Comparison of ENCODE assay signal across 9 cellular contexts in the genomic region with DNA sequence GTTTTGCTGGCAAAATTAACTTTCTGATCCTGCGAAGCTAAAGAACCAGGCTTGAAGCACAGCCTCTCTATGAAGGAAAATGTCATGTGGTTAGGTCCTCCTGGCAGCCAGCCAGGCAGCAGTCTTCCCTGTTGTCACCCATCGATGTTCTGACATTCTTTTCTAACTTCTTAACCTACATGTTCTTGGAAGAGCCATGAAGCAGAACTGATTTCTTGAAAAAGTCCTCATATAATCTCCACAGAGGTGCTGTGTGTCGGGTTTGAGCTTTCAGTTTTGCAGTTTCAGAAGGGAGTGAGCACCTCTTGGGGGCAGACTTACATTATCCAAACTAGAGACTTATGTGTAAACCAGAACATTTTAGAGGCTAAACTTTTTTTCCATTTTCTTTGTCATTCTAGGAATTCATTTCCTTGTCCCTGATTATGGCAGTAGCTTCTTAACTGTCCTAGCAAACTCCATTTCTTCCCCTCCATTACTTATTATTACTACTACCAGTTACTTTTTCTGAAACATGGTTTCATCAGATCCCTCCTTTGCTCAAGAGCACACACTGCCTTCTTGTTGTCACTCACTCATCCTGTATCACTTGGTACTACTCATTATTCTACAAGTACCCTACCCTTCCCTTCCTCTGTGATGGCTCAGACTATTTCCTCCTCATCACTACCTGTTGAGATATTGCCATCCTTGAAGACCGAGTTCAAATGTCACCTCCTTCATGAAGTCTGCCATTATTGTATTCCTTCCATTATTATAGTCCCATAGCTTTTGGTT. TPM values are rescaled to one million over a fixed set of nuclear protein-coding genes. Genes with fewer than 3 reads are reported as not detected.
DNase-seq lines count a peak whose midpoint lies in the region; ATAC-seq, FAIRE-seq and TF ChIP-seq lines count a peak whose summit lies in the region.
"Had no signal": no experiment of that assay in that cellular context is flagged by ENCODE, and none has a peak within 500 bp of the region (broad histone marks: within the 10 kb centered on the region; RNA-seq: fewer than 3 reads in every experiment).

No MANE protein-coding gene starts in this region.

- WGBS in GM12878 (ENCODE audit: insufficient coverage, insufficient replicate concordance, low lambda C conversion rate, missing lambda C conversion rate): 14% methylated on average over 4 of the region's 4 CpGs

- H2AFZ ChIP-seq in GM12878 (ENCODE audit: control insufficient read depth, low read depth, low read length): peak overlapping the region; percentile 84

- no peak for TF ChIP-seq EP300 in GM12878 (IDR thresholded peaks at IDR 0.05; ENCODE audit: borderline replicate concordance in 1 of 2, control insufficient read depth in 1 of 2, low read depth in 2 of 2, low read length in 2 of 2)

- H3K4me2 ChIP-seq in GM12878 (ENCODE audit: control insufficient read depth, insufficient read depth): peak overlapping the region; percentile 71

- no peak for TF ChIP-seq CTCF in right atrium auricular region (IDR thresholded peaks at IDR 0.05)
- peak in 2 of 3 experiments; percentile 27 to 34; a peak in 4 of 6 replicates for TF ChIP-seq CTCF in GM12878 (IDR thresholded peaks at IDR 0.05 in 2 of 3, conservative IDR thresholded peaks at IDR 0.05 in 1 of 3; ENCODE audit: control insufficient read depth in 2 of 3, extremely low read depth in 1 of 3, insufficient read depth in 1 of 3, low read depth in 3 of 3, low read length in 3 of 3)
- no peak for TF ChIP-seq CTCF in upper lobe of right lung (IDR thresholded peaks at IDR 0.05)

- BruUV-seq in GM12878 (replicated peaks; lab: Mats Ljungman, UMichigan): no TSS peak

- CTCF ChIA-PET in GM12878 (lab: Yijun Ruan, JAX): interaction anchor here (0.6 to 12.8 kb wide), 34 partner anchors 14 to 757 kb away, joined by 3 to 281 read pairs (median 6); partner anchors contain the start of genes AUP1, CCDC142, DOK1 and DQX1

- H3K27ac ChIP-seq in right atrium auricular region (no peak overlapping the region), GM12878 (ENCODE audit: control insufficient read depth, insufficient read depth) (peak overlapping the region; percentile 57), upper lobe of right lung (no peak overlapping the region)

- intact Hi-C loops in Right ventricle myocardium superior (cut with DNase I): loop anchor here (5.0 to 10.0 kb wide), 2 partner anchors 103 to 761 kb away; partner anchors contain the start of genes CCDC142, STAMBP and TTC31
- intact Hi-C loops in GM12878 (cut with micrococcal nuclease; ENCODE audit: unreplicated experiment): loop anchor here (2.0 to 10.0 kb wide), 3 partner anchors 33 to 251 kb away; partner anchors contain the start of gene LOXL3
- intact Hi-C loops in upper lobe of right lung (cut with DNase I): loop anchor here (10.0 kb wide), 1 partner anchor 91 kb away; the partner anchor contains the start of gene LBX2

- H3K9ac ChIP-seq in GM12878 (ENCODE audit: control insufficient read depth, insufficient read depth, low read length): peak overlapping the region; percentile 42

- no peaks in the 10 kb centered on the region for H3K27me3 ChIP-seq in right atrium auricular region
- H3K27me3 ChIP-seq in GM12878 (replicated peaks in 1 of 2; ENCODE audit: control insufficient read depth in 2 of 2, insufficient read depth in 2 of 2, low read length in 1 of 2): no peaks in the 10 kb centered on the region
- no peaks in the 10 kb centered on the region for H3K27me3 ChIP-seq in upper lobe of right lung

- peak; percentile 62 for DNase-seq in Right ventricle myocardium superior
- no peak for DNase-seq in right atrium auricular region (ENCODE audit: low spot score)
- DNase-seq in Kasumi-1 (lab: John Stamatoyannopoulos, UW): peak; percentile 52 to 64
- no peak for DNase-seq in GM12878 (ENCODE audit: low read depth, low spot score)
- DNase-seq in upper lobe of right lung: peak; percentile 66
- DNase-seq in superior temporal gyrus (ENCODE audit: extremely low spot score): no peak
- no peak for DNase-seq in germinal center (ENCODE audit: low spot score)
- DNase-seq: SIG-M5 had no signal

- SMC1A ChIA-PET in GM12878 (lab: Charles Lee; ENCODE audit: uncharacterized antibody, unreplicated experiment): interaction anchor here (0.6 to 11.0 kb wide), 30 partner anchors 8 to 764 kb away, joined by 3 to 371 read pairs (median 4); partner anchors contain the start of genes AUP1, CCDC142, DQX1 and HTRA2

- ATAC-seq in Right ventricle myocardium superior (ENCODE audit: poor library complexity) (no peak), GM12878 (peak; percentile 72), upper lobe of right lung (no peak), HG02981 (IDR thresholded peaks at IDR 0.05; ENCODE audit: unreplicated experiment) (no peak)

- TF ChIP-seq RAD21 in GM12878 (IDR thresholded peaks at IDR 0.05; ENCODE audit: insufficient read depth, low read depth, low read length): peak; percentile 35; the same call in 1 of the 2 replicates

- H3K4me3 ChIP-seq in right atrium auricular region (no peak overlapping the region), GM12878 (peak overlapping the region; percentile 43; the same call in 1 of the 2 replicates), upper lobe of right lung (no peak overlapping the region)

- no peak for TF ChIP-seq POLR2A in GM12878 (IDR thresholded peaks at IDR 0.05; ENCODE audit: low read depth, low read length)

- RAD21 ChIA-PET in GM12878 (lab: Charles Lee; ENCODE audit: unreplicated experiment): interaction anchor here (0.6 to 11.0 kb wide), 21 partner anchors 8 to 757 kb away, joined by 3 to 158 read pairs (median 7); partner anchors contain the start of genes AUP1, CCDC142, DOK1 and DQX1

- no peaks in the 10 kb centered on the region for H3K4me1 ChIP-seq in right atrium auricular region
- peaks cover 29% of the 10 kb centered on the region for H3K4me1 ChIP-seq in GM12878 (ENCODE audit: control insufficient read depth, insufficient read depth, low read length)
- no peaks in the 10 kb centered on the region for H3K4me1 ChIP-seq in upper lobe of right lung

- no peaks in the 10 kb centered on the region for H3K9me3 ChIP-seq in right atrium auricular region
- no peaks in the 10 kb centered on the region for H3K9me3 ChIP-seq in GM12878 (replicated peaks; ENCODE audit: control insufficient read depth, insufficient read depth, low read length)
- H3K9me3 ChIP-seq in upper lobe of right lung: no peaks in the 10 kb centered on the region

- no peaks in the 10 kb centered on the region for H4K20me1 ChIP-seq in GM12878 (ENCODE audit: control insufficient read depth, insufficient read depth)

- peak; percentile 59 for FAIRE-seq in GM12878 (lab: Jason Lieb, UNC)

- POLR2A ChIA-PET in GM12878 (lab: Charles Lee): interaction anchor here (0.6 to 25.0 kb wide), 16 partner anchors 13 to 270 kb away, joined by 3 to 441 read pairs (median 5); partner anchors contain the start of genes AUP1, CCDC142, DOK1 and DQX1

- H3K79me2 ChIP-seq in GM12878 (ENCODE audit: control insufficient read depth, insufficient read depth, low read length): no peaks in the 10 kb centered on the region

- no peaks in the 10 kb centered on the region for H3K36me3 ChIP-seq in right atrium auricular region
- no peaks in the 10 kb centered on the region for H3K36me3 ChIP-seq in GM12878 (ENCODE audit: control insufficient read depth in 2 of 2, insufficient read depth in 2 of 2, low read length in 1 of 2)
- no peaks in the 10 kb centered on the region for H3K36me3 ChIP-seq in upper lobe of right lung

- in situ Hi-C loops in GM12878 (cut with MboI): loop anchor here (10.0 kb wide), 1 partner anchor 101 kb away; the partner anchor contains the start of genes CCDC142 and TTC31

RNA-seq across cellular contexts. Expression of gene DOK1, which starts 31.1 kb away (rescaled TPM):
- total RNA-seq in Right ventricle myocardium superior: 3.8 TPM
- 10 to 100 TPM in 1 of 2 donors, 1 to 10 TPM in 1; 4.9 to 10.3 TPM for total RNA-seq in right atrium auricular region
- total RNA-seq in GM12878 (2013; cell fraction: nucleolus; rRNA removed): 32.8 and 37.1 TPM in 2 replicates
- 90.7 and 104 TPM in 2 replicates for total RNA-seq in GM12878 (2014; rRNA removed)
- total RNA-seq in GM12878 (2014; rRNA removed; fragmentation: Illumina TruSeq; extraction: Trizol): 28.3 and 31.0 TPM in 2 replicates
- total RNA-seq in GM12878 (2021): 82.2 and 91.5 TPM in 2 replicates
- polyA plus RNA-seq in GM12878 (2011; ENCODE audit: low read depth): 17.7 TPM
- polyA plus RNA-seq in GM12878 (2011; rRNA removed): 17.6 and 30.8 TPM in 2 replicates
- 38.2 and 54.7 TPM in 2 replicates for polyA plus RNA-seq in GM12878 (2011; cell fraction: cytosol; rRNA removed)
- polyA plus RNA-seq in GM12878 (2011; cell fraction: nucleus; rRNA removed): 79.5 and 102 TPM in 2 replicates
- polyA plus RNA-seq in GM12878 (2012): 45.5 and 50.5 TPM in 2 replicates
- 13.3 and 40.3 TPM in 2 replicates for polyA plus RNA-seq in GM12878 (2014; fragmentation: Illumina TruSeq; extraction: Trizol)
- 1 to 10 TPM; 1.4 to 6.3 TPM for polyA plus RNA-seq in GM12878 (2014; fragmentation: Nextera tagmentation; extraction: Ambion mirVana)
- 79.1 and 99.6 TPM in 2 replicates for polyA plus RNA-seq in GM12878 (2014; rRNA removed)
- polyA plus RNA-seq in GM12878 (2016; fragmentation: Nextera tagmentation; extraction: Ambion mirVana): 10 to 100 TPM; 81.6 to 89.4 TPM
- polyA minus RNA-seq in GM12878 (2011; rRNA and poly(A)+ RNA removed): 19.7 and 49.8 TPM in 2 replicates
- polyA minus RNA-seq in GM12878 (2011; cell fraction: cytosol; rRNA and poly(A)+ RNA removed): 18.7 and 22.8 TPM in 2 replicates
- polyA minus RNA-seq in GM12878 (2011; cell fraction: nucleus; rRNA and poly(A)+ RNA removed): 38.7 and 57.0 TPM in 2 replicates
- total RNA-seq in upper lobe of right lung: 35.7 TPM

RNA-seq across cellular contexts. Expression of gene LOXL3, which starts 31.9 kb away (rescaled TPM):
- total RNA-seq in Right ventricle myocardium superior (3.6 TPM), right atrium auricular region (1 to 10 TPM; 3.2 to 3.9 TPM), GM12878 (2014; rRNA removed) (19.4 and 22.2 TPM in 2 replicates), GM12878 (2014; rRNA removed; fragmentation: Illumina TruSeq; extraction: Trizol) (11.9 TPM in 2 replicates), GM12878 (2021) (25.1 and 29.0 TPM in 2 replicates), upper lobe of right lung (8.1 TPM)
- 28.1 and 32.7 TPM in 2 replicates for total RNA-seq in GM12878 (2013; cell fraction: nucleolus; rRNA removed)
- polyA plus RNA-seq in GM12878 (2011; ENCODE audit: low read depth): 6.5 TPM
- polyA plus RNA-seq in GM12878 (2011; rRNA removed) (37.6 and 40.9 TPM in 2 replicates), GM12878 (2014; fragmentation: Illumina TruSeq; extraction: Trizol) (16.2 and 16.6 TPM in 2 replicates), GM12878 (2014; fragmentation: Nextera tagmentation; extraction: Ambion mirVana) (1 to 10 TPM; 6.2 to 6.7 TPM), GM12878 (2014; rRNA removed) (32.8 and 33.3 TPM in 2 replicates), GM12878 (2016; fragmentation: Nextera tagmentation; extraction: Ambion mirVana) (10 to 100 TPM; 27.3 to 31.2 TPM)
- 50.1 and 55.1 TPM in 2 replicates for polyA plus RNA-seq in GM12878 (2011; cell fraction: cytosol; rRNA removed)
- polyA plus RNA-seq in GM12878 (2011; cell fraction: nucleus; rRNA removed): 99.3 and 126 TPM in 2 replicates
- polyA plus RNA-seq in GM12878 (2012): 13.4 and 15.8 TPM in 2 replicates
- 35.9 and 53.6 TPM in 2 replicates for polyA minus RNA-seq in GM12878 (2011; rRNA and poly(A)+ RNA removed)
- 12.8 and 14.6 TPM in 2 replicates for polyA minus RNA-seq in GM12878 (2011; cell fraction: cytosol; rRNA and poly(A)+ RNA removed)
- 21.5 and 28.7 TPM in 2 replicates for polyA minus RNA-seq in GM12878 (2011; cell fraction: nucleus; rRNA and poly(A)+ RNA removed)

RNA-seq across cellular contexts. Expression of gene HTRA2, which starts 55.9 kb away (rescaled TPM):
- 28.5 TPM for total RNA-seq in Right ventricle myocardium superior
- total RNA-seq in right atrium auricular region: 10 to 100 TPM; 16.0 to 27.3 TPM
- 41.0 and 54.6 TPM in 2 replicates for total RNA-seq in GM12878 (2013; cell fraction: nucleolus; rRNA removed)
- total RNA-seq in GM12878 (2014; rRNA removed): 73.9 and 77.4 TPM in 2 replicates
- 48.7 and 51.8 TPM in 2 replicates for total RNA-seq in GM12878 (2014; rRNA removed; fragmentation: Illumina TruSeq; extraction: Trizol)
- total RNA-seq in GM12878 (2021): 62.2 and 64.5 TPM in 2 replicates
- 24.0 TPM for polyA plus RNA-seq in GM12878 (2011; ENCODE audit: low read depth)
- polyA plus RNA-seq in GM12878 (2011; rRNA removed): 34.3 and 46.9 TPM in 2 replicates
- polyA plus RNA-seq in GM12878 (2011; cell fraction: cytosol; rRNA removed): 68.5 and 72.9 TPM in 2 replicates
- polyA plus RNA-seq in GM12878 (2011; cell fraction: nucleus; rRNA removed): 110 and 113 TPM in 2 replicates
- 41.1 and 51.2 TPM in 2 replicates for polyA plus RNA-seq in GM12878 (2012)
- 39.7 and 45.1 TPM in 2 replicates for polyA plus RNA-seq in GM12878 (2014; fragmentation: Illumina TruSeq; extraction: Trizol)
- polyA plus RNA-seq in GM12878 (2014; fragmentation: Nextera tagmentation; extraction: Ambion mirVana): 10 to 100 TPM; 42.3 to 46.4 TPM
- polyA plus RNA-seq in GM12878 (2014; rRNA removed): 68.3 and 70.5 TPM in 2 replicates
- polyA plus RNA-seq in GM12878 (2016; fragmentation: Nextera tagmentation; extraction: Ambion mirVana): 10 to 100 TPM; 60.6 to 61.4 TPM
- 47.2 and 71.4 TPM in 2 replicates for polyA minus RNA-seq in GM12878 (2011; rRNA and poly(A)+ RNA removed)
- polyA minus RNA-seq in GM12878 (2011; cell fraction: cytosol; rRNA and poly(A)+ RNA removed): 13.1 and 14.5 TPM in 2 replicates
- polyA minus RNA-seq in GM12878 (2011; cell fraction: nucleus; rRNA and poly(A)+ RNA removed): 44.7 and 56.4 TPM in 2 replicates
- 31.4 TPM for total RNA-seq in upper lobe of right lung

RNA-seq across cellular contexts. Expression of gene AUP1, which starts 56.1 kb away (rescaled TPM):
- total RNA-seq in Right ventricle myocardium superior (43.2 TPM), right atrium auricular region (10 to 100 TPM; 55.2 to 80.9 TPM), GM12878 (2014; rRNA removed) (151 and 152 TPM in 2 replicates), GM12878 (2014; rRNA removed; fragmentation: Illumina TruSeq; extraction: Trizol) (104 and 107 TPM in 2 replicates), GM12878 (2021) (127 and 128 TPM in 2 replicates), upper lobe of right lung (119 TPM)
- total RNA-seq in GM12878 (2013; cell fraction: nucleolus; rRNA removed): 142 and 147 TPM in 2 replicates
- 55.2 TPM for polyA plus RNA-seq in GM12878 (2011; ENCODE audit: low read depth)
- polyA plus RNA-seq in GM12878 (2011; rRNA removed) (71.4 and 106 TPM in 2 replicates), GM12878 (2014; fragmentation: Illumina TruSeq; extraction: Trizol) (137 and 147 TPM in 2 replicates), GM12878 (2014; fragmentation: Nextera tagmentation; extraction: Ambion mirVana) (10 to 100 TPM; 39.1 to 56.5 TPM), GM12878 (2014; rRNA removed) (212 and 215 TPM in 2 replicates), GM12878 (2016; fragmentation: Nextera tagmentation; extraction: Ambion mirVana) (100 to 1,000 TPM; 187 to 204 TPM)
- polyA plus RNA-seq in GM12878 (2011; cell fraction: cytosol; rRNA removed): 160 and 189 TPM in 2 replicates
- polyA plus RNA-seq in GM12878 (2011; cell fraction: nucleus; rRNA removed): 745 and 873 TPM in 2 replicates
- polyA plus RNA-seq in GM12878 (2012): 109 and 110 TPM in 2 replicates
- 80.1 and 134 TPM in 2 replicates for polyA minus RNA-seq in GM12878 (2011; rRNA and poly(A)+ RNA removed)
- 40.2 and 55.4 TPM in 2 replicates for polyA minus RNA-seq in GM12878 (2011; cell fraction: cytosol; rRNA and poly(A)+ RNA removed)
- polyA minus RNA-seq in GM12878 (2011; cell fraction: nucleus; rRNA and poly(A)+ RNA removed): 167 and 238 TPM in 2 replicates

RNA-seq across cellular contexts. Expression of gene DQX1, which starts 59.6 kb away (rescaled TPM):
- total RNA-seq in Right ventricle myocardium superior (not detected), right atrium auricular region (not detected), GM12878 (2014; rRNA removed) (0.34 and 1.2 TPM in 2 replicates), GM12878 (2014; rRNA removed; fragmentation: Illumina TruSeq; extraction: Trizol) (0.67 and 0.78 TPM in 2 replicates), GM12878 (2021) (0.85 and 0.98 TPM in 2 replicates), upper lobe of right lung (not detected)
- total RNA-seq in GM12878 (2013; cell fraction: nucleolus; rRNA removed): 1.8 and 2.2 TPM in 2 replicates
- polyA plus RNA-seq in GM12878 (2011; ENCODE audit: low read depth): 1.1 TPM
- polyA plus RNA-seq in GM12878 (2011; rRNA removed) (0.46 and 0.87 TPM in 2 replicates), GM12878 (2014; fragmentation: Illumina TruSeq; extraction: Trizol) (0.96 and 1.7 TPM in 2 replicates), GM12878 (2014; fragmentation: Nextera tagmentation; extraction: Ambion mirVana) (under 1 TPM; 0.63 to 0.73 TPM), GM12878 (2014; rRNA removed) (1.5 and 1.6 TPM in 2 replicates), GM12878 (2016; fragmentation: Nextera tagmentation; extraction: Ambion mirVana) (1 to 10 TPM; 1.1 to 2.1 TPM)
- polyA plus RNA-seq in GM12878 (2011; cell fraction: cytosol; rRNA removed): 0.60 and 0.79 TPM in 2 replicates
- 7.3 and 10.0 TPM in 2 replicates for polyA plus RNA-seq in GM12878 (2011; cell fraction: nucleus; rRNA removed)
- polyA plus RNA-seq in GM12878 (2012): 1.2 TPM in 2 replicates
- 0.46 and 1.0 TPM in 2 replicates for polyA minus RNA-seq in GM12878 (2011; rRNA and poly(A)+ RNA removed)
- not detected in 2 replicates for polyA minus RNA-seq in GM12878 (2011; cell fraction: cytosol; rRNA and poly(A)+ RNA removed)
- 1.9 and 2.1 TPM in 2 replicates for polyA minus RNA-seq in GM12878 (2011; cell fraction: nucleus; rRNA and poly(A)+ RNA removed)

Comparison
In these comparisons a context has a peak if more than half of its experiments do, and no peak if none do; other contexts are left out.
1. DNase-seq: peak in Right ventricle myocardium superior (single experiment), Kasumi-1 (2 of 2) and upper lobe of right lung (single experiment); none in right atrium auricular region (single experiment), GM12878 (single experiment), superior temporal gyrus (single experiment) and germinal center (single experiment).
2. CTCF ChIP-seq: peak in GM12878 (2 of 3); none in right atrium auricular region (0 of 2) and upper lobe of right lung (single experiment).